ENCODE assay signal across 22 cellular contexts in genomic region chr20:21433329-21433890, GRCh38. TPM values are rescaled to one million over a fixed set of nuclear protein-coding genes. Genes with fewer than 3 reads are reported as not detected.
DNase-seq lines count a peak whose midpoint lies in the region; ATAC-seq, FAIRE-seq and TF ChIP-seq lines count a peak whose summit lies in the region.
"Had no signal": no experiment of that assay in that cellular context is flagged by ENCODE, and none has a peak within 500 bp of the region (broad histone marks: within the 10 kb centered on the region; RNA-seq: fewer than 3 reads in every experiment).

No MANE protein-coding gene starts in this region.

- H2BK20ac ChIP-seq in IMR-90 (ENCODE audit: low read depth, low read length), result no peak overlapping the region

- TF ChIP-seq RAD21 in IMR-90 (IDR thresholded peaks at IDR 0.05; ENCODE audit: low read length) (no peak), K562 (CRISPR knock-in tag; conservative IDR thresholded peaks at IDR 0.05 in 1 of 2, IDR thresholded peaks at IDR 0.05 in 1 of 2) (no peak)

- dilution Hi-C loops in IMR-90 (cut with HindIII; ENCODE audit: low sequenced_read_pairs, unreplicated experiment), result no loop called here

- DNase-seq in EL, result peak; percentile 67
- DNase-seq in IMR-90, result peak; percentile 31
- DNase-seq in K562 (ENCODE audit: extremely low read depth in 1 of 4, low spot score in 3 of 4), result peak in 2 of 4 experiments; percentile 7 to 8
- peak; percentile 86 for DNase-seq in kidney tubule cell (ENCODE audit: low spot score)
- no peak for DNase-seq in prostate gland (ENCODE audit: low spot score)
- DNase-seq in PC-9, result no peak
- DNase-seq in GF-D8 (lab: John Stamatoyannopoulos, UW), result no peak
- DNase-seq: activated CD4-positive, alpha-beta memory T cell treated with anti-CD3 and anti-CD28 coated beads, Interleukin-2, amount 10 ng/mL, durations not matched to agents 7 days and 5 days; activated T-cell treated with anti-CD3 and anti-CD28 coated beads, Interleukin-2, amount 50 U/mL, for 48 hours; DMS153; left ventricle myocardium superior; NCI-H1436 treated with DMSO at 0.1 percent for 48 hours; NCI-H446 treated with DMSO at 0.1 percent for 48 hours; stimulated activated CD4-positive, alpha-beta T cell treated with anti-CD3 and anti-CD28 coated beads, Interleukin-4, amount 100 ng/mL, for 4 hours had no signal

- H3K36me3 ChIP-seq in IMR-90 (ENCODE audit: control insufficient read depth, insufficient read depth, low read length) (no peaks in the 10 kb centered on the region), K562 (ENCODE audit: control insufficient read depth, insufficient read depth, low read length) (no peaks in the 10 kb centered on the region), prostate gland (no peaks in the 10 kb centered on the region), PC-9 (ENCODE audit: low read depth) (no peaks in the 10 kb centered on the region)
- H3K36me3 ChIP-seq: BLaER1 treated with 17β-estradiol and CSF1 and Interleukin-3, amounts not matched to agents 10 nM and 100 nM; thoracic aorta had no signal

- no peaks in the 10 kb centered on the region for H3K9me3 ChIP-seq in IMR-90 (ENCODE audit: control insufficient read depth, insufficient read depth, low read length)
- no peaks in the 10 kb centered on the region for H3K9me3 ChIP-seq in K562 (replicated peaks; ENCODE audit: control insufficient read depth, insufficient read depth, low read depth, low read length)
- no peaks in the 10 kb centered on the region for H3K9me3 ChIP-seq in prostate gland
- no peaks in the 10 kb centered on the region; the same call in 1 of the 2 replicates for H3K9me3 ChIP-seq in PC-9 (ENCODE audit: insufficient read depth, low read depth)
- H3K9me3 ChIP-seq: BLaER1 treated with 17β-estradiol and CSF1 and Interleukin-3, amounts not matched to agents 10 nM and 100 nM; thoracic aorta had no signal

- H3K79me2 ChIP-seq in K562 (ENCODE audit: control insufficient read depth, insufficient read depth, low read length) (no peaks in the 10 kb centered on the region), PC-9 (ENCODE audit: low read depth) (no peaks in the 10 kb centered on the region)

- no peak overlapping the region for H2AFZ ChIP-seq in IMR-90 (replicated peaks; ENCODE audit: low read length, poor library complexity)
- H2AFZ ChIP-seq in K562 (ENCODE audit: low read depth, low read length), result no peak overlapping the region
- H2AFZ ChIP-seq in PC-9, result no peak overlapping the region

- H3K23ac ChIP-seq in IMR-90 (ENCODE audit: low read depth, low read length), result no peak overlapping the region

- H4K8ac ChIP-seq in IMR-90 (ENCODE audit: low read depth in 2 of 2, low read length in 2 of 2), result no peak overlapping the region

- H3K14ac ChIP-seq in IMR-90 (replicated peaks; ENCODE audit: low read depth, low read length), result no peak overlapping the region

- no peak overlapping the region for H3K4me3 ChIP-seq in IMR-90 (ENCODE audit: insufficient read depth, low read depth, low read length)
- no peak overlapping the region for H3K4me3 ChIP-seq in K562
- H3K4me3 ChIP-seq in prostate gland, result no peak overlapping the region
- no peak overlapping the region for H3K4me3 ChIP-seq in PC-9
- H3K4me3 ChIP-seq: BLaER1 treated with 17β-estradiol and CSF1 and Interleukin-3, amounts not matched to agents 10 nM and 100 nM; thoracic aorta had no signal

- H2AK5ac ChIP-seq in IMR-90 (ENCODE audit: low read depth, low read length), result no peak overlapping the region

- H3K79me1 ChIP-seq in IMR-90 (ENCODE audit: low read depth in 1 of 2, low read length in 2 of 2), result no peaks in the 10 kb centered on the region

- no peak for TF ChIP-seq CTCF in IMR-90 (conservative IDR thresholded peaks at IDR 0.05; ENCODE audit: low read depth, low read length)
- no peak for TF ChIP-seq CTCF in K562 (IDR thresholded peaks at IDR 0.05 in 2 of 3, conservative IDR thresholded peaks at IDR 0.05 in 1 of 3; ENCODE audit: insufficient read depth in 2 of 3, low read depth in 1 of 3, low read length in 3 of 3)
- no peak for TF ChIP-seq CTCF in prostate gland (IDR thresholded peaks at IDR 0.05)
- TF ChIP-seq CTCF in PC-9 (conservative IDR thresholded peaks at IDR 0.05), result no peak

- no peaks in the 10 kb centered on the region for H3K9me2 ChIP-seq in PC-9 (ENCODE audit: insufficient read depth)

- peaks cover 4% of the 10 kb centered on the region for H3K27me3 ChIP-seq in IMR-90 (ENCODE audit: control insufficient read depth, insufficient read depth, low read length)
- H3K27me3 ChIP-seq in K562 (ENCODE audit: control insufficient read depth in 2 of 2, insufficient read depth in 2 of 2, low read length in 2 of 2), result no peaks in the 10 kb centered on the region; a peak in 1 of 5 replicates
- no peaks in the 10 kb centered on the region for H3K27me3 ChIP-seq in prostate gland (replicated peaks; ENCODE audit: insufficient read depth)
- peaks cover 32% of the 10 kb centered on the region for H3K27me3 ChIP-seq in PC-9 (ENCODE audit: insufficient read depth, low read depth)
- H3K27me3 ChIP-seq: BLaER1 treated with 17β-estradiol and CSF1 and Interleukin-3, amounts not matched to agents 10 nM and 100 nM had no signal

- no peak for TF ChIP-seq POLR2A in IMR-90 (IDR thresholded peaks at IDR 0.05; ENCODE audit: low read depth, low read length)
- TF ChIP-seq POLR2A in K562 (conservative IDR thresholded peaks at IDR 0.05), result no peak
- TF ChIP-seq POLR2A in prostate gland (IDR thresholded peaks at IDR 0.05), result no peak

- H3K4me1 ChIP-seq in IMR-90 (ENCODE audit: control insufficient read depth, insufficient read depth, low read length) (no peaks in the 10 kb centered on the region), K562 (replicated peaks in 1 of 2; ENCODE audit: control insufficient read depth in 2 of 2, insufficient read depth in 2 of 2, low read length in 2 of 2) (no peaks in the 10 kb centered on the region), prostate gland (replicated peaks) (no peaks in the 10 kb centered on the region), PC-9 (replicated peaks; ENCODE audit: insufficient read depth) (no peaks in the 10 kb centered on the region)
- H3K4me1 ChIP-seq: BLaER1 treated with 17β-estradiol and CSF1 and Interleukin-3, amounts not matched to agents 10 nM and 100 nM had no signal

- H3K18ac ChIP-seq in IMR-90 (ENCODE audit: low read depth, low read length), result no peak overlapping the region

- CTCF ChIA-PET in IMR-90 (lab: Yijun Ruan, JAX) (no interaction called here), K562 (lab: Yijun Ruan, JAX; ENCODE audit: low intra/inter-chr PET ratio) (no interaction called here), PC-9 (lab: Charles Lee) (no interaction called here)

- no peak for TF ChIP-seq EP300 in K562 (IDR thresholded peaks at IDR 0.05; ENCODE audit: low read length)

- in situ Hi-C loops in IMR-90 (cut with MboI; ENCODE audit: low sequenced_read_pairs), result no loop called here
- in situ Hi-C loops in K562 (cut with MboI), result no loop called here

- H3K4ac ChIP-seq in IMR-90 (ENCODE audit: low read depth, low read length), result no peak overlapping the region

- no CpG with 5 or more reads among the region's 2 CpGs for WGBS in IMR-90 (ENCODE audit: extremely low coverage in 2 of 2, insufficient read length in 1 of 2), 2 experiments
- 0% methylated on average over 2 of the region's 2 CpGs for WGBS in K562 (ENCODE audit: insufficient coverage, low coverage, missing lambda C conversion rate)
- WGBS in prostate gland, result 87% methylated on average over 2 of the region's 2 CpGs

- no peak overlapping the region for H3K56ac ChIP-seq in IMR-90 (ENCODE audit: extremely low read depth, insufficient read depth, low read length)

- H2BK120ac ChIP-seq in IMR-90 (ENCODE audit: low read depth, low read length), result no peak overlapping the region

- no peak overlapping the region for H4K5ac ChIP-seq in IMR-90 (ENCODE audit: low read depth, low read length)

- no peak overlapping the region for H2BK5ac ChIP-seq in IMR-90 (ENCODE audit: low read depth, low read length, poor library complexity, severe bottlenecking)

- H3K9ac ChIP-seq in IMR-90 (ENCODE audit: low read depth, low read length) (no peak overlapping the region), K562 (ENCODE audit: insufficient read depth in 1 of 2, low read depth in 2 of 2, low read length in 2 of 2) (no peak overlapping the region)
- H3K9ac ChIP-seq: BLaER1 treated with 17β-estradiol and CSF1 and Interleukin-3, amounts not matched to agents 10 nM and 100 nM; KMS-11 had no signal

- no peaks in the 10 kb centered on the region for H3F3A ChIP-seq in PC-9 (ENCODE audit: insufficient read depth, low read depth)

- ATAC-seq in IMR-90 (ENCODE audit: low read depth) (no peak), K562 (no peak), GM18868 (IDR thresholded peaks at IDR 0.05; ENCODE audit: unreplicated experiment) (no peak)
- ATAC-seq: left ventricle myocardium superior had no signal

- no peak for FAIRE-seq in K562 (lab: Jason Lieb, UNC)
- FAIRE-seq: frontal cortex, TTC549 had no signal

- intact Hi-C loops in IMR-90 (cut with micrococcal nuclease) (no loop called here), K562 (cut with micrococcal nuclease) (no loop called here), prostate gland (cut with DNase I) (no loop called here), PC-9 (cut with micrococcal nuclease; ENCODE audit: unreplicated experiment) (loop anchor here (10.0 kb wide), 1 partner anchor 541 kb away; no protein-coding TSS in a partner anchor)

- POLR2A ChIA-PET in IMR-90 (lab: Charles Lee; ENCODE audit: unreplicated experiment) (interaction anchor here (0.6 kb wide), 1 partner anchor 145 kb away, joined by 3 read pairs; no protein-coding TSS in a partner anchor), K562 (lab: Yijun Ruan, JAX) (no interaction called here), PC-9 (lab: Charles Lee; ENCODE audit: unreplicated experiment) (no interaction called here)

- H4K20me1 ChIP-seq in IMR-90 (ENCODE audit: insufficient read depth, low read length) (no peaks in the 10 kb centered on the region), K562 (replicated peaks; ENCODE audit: control insufficient read depth, insufficient read depth, low read length) (no peaks in the 10 kb centered on the region), PC-9 (ENCODE audit: insufficient read depth) (no peaks in the 10 kb centered on the region)
- H4K20me1 ChIP-seq: BLaER1 treated with 17β-estradiol and CSF1 and Interleukin-3, amounts not matched to agents 10 nM and 100 nM had no signal

- no peak overlapping the region for H3K4me2 ChIP-seq in IMR-90 (ENCODE audit: low read depth, low read length)
- H3K4me2 ChIP-seq in K562 (ENCODE audit: insufficient read depth, low read length), result no peak overlapping the region
- H3K4me2 ChIP-seq in PC-9, result no peak overlapping the region
- H3K4me2 ChIP-seq: BLaER1 treated with 17β-estradiol and CSF1 and Interleukin-3, amounts not matched to agents 10 nM and 100 nM; KMS-11 had no signal

- BruUV-seq in IMR-90 (replicated peaks; lab: Mats Ljungman, UMichigan) (no TSS peak), K562 (replicated peaks; lab: Mats Ljungman, UMichigan) (no TSS peak), PC-9 (replicated peaks; lab: Mats Ljungman, UMichigan) (no TSS peak)

- H3K9me1 ChIP-seq in IMR-90 (ENCODE audit: insufficient read depth, low read length) (no peaks in the 10 kb centered on the region), K562 (ENCODE audit: control insufficient read depth, insufficient read depth, low read length) (no peaks in the 10 kb centered on the region)

- no peak overlapping the region for H2BK15ac ChIP-seq in IMR-90 (ENCODE audit: low read depth, low read length)

- H4K91ac ChIP-seq in IMR-90 (ENCODE audit: insufficient read depth, low read depth, low read length), result no peak overlapping the region

- no peak overlapping the region for H2AK9ac ChIP-seq in IMR-90 (replicated peaks; ENCODE audit: low read depth, low read length, poor library complexity)

- H3K27ac ChIP-seq in IMR-90 (ENCODE audit: insufficient read depth, low read length) (no peak overlapping the region), K562 (ENCODE audit: extremely low read depth, low read depth, low read length) (no peak overlapping the region), prostate gland (no peak overlapping the region), PC-9 (no peak overlapping the region)
- H3K27ac ChIP-seq: BLaER1 treated with 17β-estradiol and CSF1 and Interleukin-3, amounts not matched to agents 10 nM and 100 nM; HL-60; KMS-11; thoracic aorta had no signal

RNA-seq across cellular contexts. Expression of gene NKX2-4, which starts 36.1 kb away (rescaled TPM):
- total RNA-seq in IMR-90 (2012; rRNA removed) (not detected in 2 replicates), K562 (2014; rRNA removed) (not detected in 2 replicates), K562 (2014; rRNA removed; fragmentation: Illumina TruSeq; extraction: Trizol) (not detected in 2 replicates), K562 (2015; rRNA removed; fragmentation: Illumina TruSeq; extraction: Trizol) (not detected in 2 replicates), K562 (2021) (not detected in 2 replicates), prostate gland (1 to 10 TPM in 1 of 2 donors, not detected in 1; 3.9 TPM), PC-9 (2021) (not detected in 2 replicates)
- polyA plus RNA-seq in IMR-90 (2012; rRNA removed) (not detected in 2 replicates), K562 (2011; rRNA removed) (not detected in 2 replicates), K562 (2014; fragmentation: Illumina TruSeq; extraction: Trizol) (not detected in 2 replicates), K562 (2014; fragmentation: Nextera tagmentation; extraction: Ambion mirVana) (not detected), K562 (2014; rRNA removed) (not detected in 2 replicates)
- polyA plus RNA-seq in IMR-90 (2012; cell fraction: cytosol; rRNA removed), result not detected in 2 replicates
- polyA plus RNA-seq in IMR-90 (2012; cell fraction: nucleus; rRNA removed; ENCODE audit: low replicate concordance), result not detected in 2 replicates
- total RNA-seq in K562 (2011; cell fraction: chromatin; rRNA removed; ENCODE audit: low replicate concordance), result not detected in 2 replicates
- not detected in 2 replicates for total RNA-seq in K562 (2011; cell fraction: nucleolus; rRNA removed)
- total RNA-seq in K562 (2011; cell fraction: nucleoplasm; rRNA removed), result not detected in 2 replicates
- not detected in 2 replicates for polyA plus RNA-seq in K562 (2011; cell fraction: cytosol; rRNA removed)
- polyA plus RNA-seq in K562 (2011; cell fraction: nucleus; rRNA removed), result not detected in 2 replicates
- polyA plus RNA-seq in K562 (2012), result not detected in 2 replicates
- polyA minus RNA-seq in K562 (2011; rRNA and poly(A)+ RNA removed), result not detected in 2 replicates
- polyA minus RNA-seq in K562 (2011; cell fraction: cytosol; rRNA and poly(A)+ RNA removed), result not detected in 2 replicates
- polyA minus RNA-seq in K562 (2011; cell fraction: nucleus; rRNA and poly(A)+ RNA removed), result not detected in 2 replicates
- total RNA-seq: activated CD4-positive, alpha-beta memory T cell treated with anti-CD3 and anti-CD28 coated beads, Interleukin-2, amount 10 ng/mL, durations not matched to agents 7 days and 5 days; frontal cortex; left ventricle myocardium superior; osteocyte; thoracic aorta had no signal

Comparison
In these comparisons a context has a peak if more than half of its experiments do, and no peak if none do; other contexts are left out.
1. DNase-seq: peak in EL (single experiment), IMR-90 (single experiment) and kidney tubule cell (single experiment); none in prostate gland (single experiment), PC-9 (0 of 2) and GF-D8 (single experiment).